In genomic region chr3:196992461-196993065, GRCh38 we compare ENCODE assay signal across 17 cellular contexts.
"Had no signal": no experiment of that assay in that cellular context is flagged by ENCODE, and none has a peak within 500 bp of the region (broad histone marks: within the 10 kb centered on the region; RNA-seq: fewer than 3 reads in every experiment).

No MANE protein-coding gene starts in this region.

- H3K9me3 ChIP-seq: breast epithelium, SJCRH30, thyroid gland had no signal

- H3K27ac ChIP-seq: breast epithelium, hepatocyte, SJCRH30, thyroid gland had no signal

- H3K4me1 Mint-ChIP-seq: activated B cell treated with CpG ODN at 0.5 μM for 24 hours; activated CD4-positive, alpha-beta T cell treated with anti-CD3 and anti-CD28 coated beads, Interleukin-2, amount 10 ng/mL, durations not matched to agents 24 days and 14 days had no signal

- H3K4me3 ChIP-seq: breast epithelium, hepatocyte, SJCRH30, thyroid gland had no signal

- ATAC-seq: activated CD8-positive, alpha-beta T cell treated with anti-CD3 and anti-CD28 coated beads, Interleukin-2, amount 10 ng/mL, durations not matched to agents 7 days and 5 days; activated naive CD4-positive, alpha-beta T cell treated with anti-CD3 and anti-CD28 coated beads, Interleukin-2, amount 50 U/mL, for 72 hours; activated T-helper 17 cell treated with anti-CD3 and anti-CD28 coated beads, Interleukin-2, amount 50 U/mL, for 72 hours; left ventricle myocardium superior; stimulated activated naive CD8-positive, alpha-beta T cell treated with anti-CD3 and anti-CD28 coated beads, Interleukin-15, Interleukin-2, amounts not matched to agents 100 U/mL and 50 U/mL, for 24 hours had no signal

- H3K36me3 ChIP-seq: breast epithelium, SJCRH30, thyroid gland had no signal

- H3K27me3 ChIP-seq: breast epithelium, hepatocyte, SJCRH30, thyroid gland had no signal

- DNase-seq: activated B cell treated with CpG ODN at 0.5 μM for 24 hours; activated CD4-positive, alpha-beta T cell treated with anti-CD3 and anti-CD28 coated beads, Interleukin-2, amount 10 ng/mL, durations not matched to agents 24 days and 14 days; activated CD8-positive, alpha-beta T cell treated with anti-CD3 and anti-CD28 coated beads, Interleukin-2, amount 10 ng/mL, durations not matched to agents 7 days and 5 days; effector CD4-positive, alpha-beta T cell; left ventricle myocardium superior; nephron progenitor cell; nucleus accumbens; SJCRH30; stimulated activated CD4-positive, alpha-beta T cell treated with anti-CD3 and anti-CD28 coated beads, Interleukin-4, amount 100 ng/mL, for 4 hours; stimulated activated naive CD8-positive, alpha-beta T cell treated with anti-CD3 and anti-CD28 coated beads, Interleukin-15, Interleukin-2, amounts not matched to agents 100 U/mL and 50 U/mL, for 24 hours; T1000; thyroid gland had no signal

- H3K4me3 Mint-ChIP-seq: activated B cell treated with CpG ODN at 0.5 μM for 24 hours; activated CD4-positive, alpha-beta T cell treated with anti-CD3 and anti-CD28 coated beads, Interleukin-2, amount 10 ng/mL, durations not matched to agents 24 days and 14 days; activated CD8-positive, alpha-beta T cell treated with anti-CD3 and anti-CD28 coated beads, Interleukin-2, amount 10 ng/mL, durations not matched to agents 7 days and 5 days; activated T-helper 17 cell treated with anti-CD3 and anti-CD28 coated beads, Interleukin-2, amount 50 U/mL, for 72 hours; nephron progenitor cell; T-helper 1 cell treated with Interleukin-12 subunit alpha and Interleukin-12 subunit beta and Interleukin-4 antibody, amounts not matched to agents 30 μg/mL and 1 μg/mL, for 36 hours had no signal

- H3K9me3 Mint-ChIP-seq: activated B cell treated with CpG ODN at 0.5 μM for 24 hours; activated CD4-positive, alpha-beta T cell treated with anti-CD3 and anti-CD28 coated beads, Interleukin-2, amount 10 ng/mL, durations not matched to agents 24 days and 14 days; activated naive CD4-positive, alpha-beta T cell treated with anti-CD3 and anti-CD28 coated beads, Interleukin-2, amount 50 U/mL, for 72 hours; activated T-helper 17 cell treated with anti-CD3 and anti-CD28 coated beads, Interleukin-2, amount 50 U/mL, for 72 hours; nephron progenitor cell; T-helper 1 cell treated with Interleukin-12 subunit alpha and Interleukin-12 subunit beta and Interleukin-4 antibody, amounts not matched to agents 30 μg/mL and 1 μg/mL, for 36 hours had no signal

- H3K4me1 ChIP-seq: breast epithelium had no signal

- H3K36me3 Mint-ChIP-seq: activated naive CD4-positive, alpha-beta T cell treated with anti-CD3 and anti-CD28 coated beads, Interleukin-2, amount 50 U/mL, for 72 hours had no signal

- H3K27ac Mint-ChIP-seq: activated B cell treated with CpG ODN at 0.5 μM for 24 hours; activated CD4-positive, alpha-beta T cell treated with anti-CD3 and anti-CD28 coated beads, Interleukin-2, amount 10 ng/mL, durations not matched to agents 24 days and 14 days; activated CD8-positive, alpha-beta T cell treated with anti-CD3 and anti-CD28 coated beads, Interleukin-2, amount 10 ng/mL, durations not matched to agents 7 days and 5 days; activated naive CD4-positive, alpha-beta T cell treated with anti-CD3 and anti-CD28 coated beads, Interleukin-2, amount 50 U/mL, for 72 hours; activated T-helper 17 cell treated with anti-CD3 and anti-CD28 coated beads, Interleukin-2, amount 50 U/mL, for 72 hours; nephron progenitor cell; T-helper 1 cell treated with Interleukin-12 subunit alpha and Interleukin-12 subunit beta and Interleukin-4 antibody, amounts not matched to agents 30 μg/mL and 1 μg/mL, for 36 hours had no signal

- H3K27me3 Mint-ChIP-seq: activated B cell treated with CpG ODN at 0.5 μM for 24 hours; activated CD4-positive, alpha-beta T cell treated with anti-CD3 and anti-CD28 coated beads, Interleukin-2, amount 10 ng/mL, durations not matched to agents 24 days and 14 days; activated T-helper 17 cell treated with anti-CD3 and anti-CD28 coated beads, Interleukin-2, amount 50 U/mL, for 72 hours had no signal
